27 cellular contexts compared by ENCODE assay signal in genomic region chr14:69235708-69236107, GRCh38. TPM values are rescaled to one million over a fixed set of nuclear protein-coding genes. Genes with fewer than 3 reads are reported as not detected.
"Had no signal": no experiment of that assay in that cellular context is flagged by ENCODE, and none has a peak within 500 bp of the region (broad histone marks: within the 10 kb centered on the region; RNA-seq: fewer than 3 reads in every experiment).

No MANE protein-coding gene starts in this region.

- H3K4me1 ChIP-seq: neural progenitor cell, parathyroid adenoma, right lobe of liver, suprapubic skin, transverse colon, upper lobe of right lung, uterus had no signal

- H3K27me3 ChIP-seq: dorsolateral prefrontal cortex, gastrocnemius medialis, neural progenitor cell, right lobe of liver, suprapubic skin, transverse colon, upper lobe of right lung, uterus had no signal

- H3K27me3 Mint-ChIP-seq: memory B cell; naive B cell; natural killer cell treated with Interleukin-12 subunit alpha and Interleukin-12 subunit beta and Interleukin-15 and Interleukin-18, amount 100 ng/mL, for 72 hours; progenitor cell of endocrine pancreas; stimulated activated memory B cell treated with anti-CD40 and anti-IgM and Interleukin-4, amounts not matched to agents 10 μg/mL and 1 μg/mL and 100 μg/mL, for 72 hours; stimulated activated naive CD8-positive, alpha-beta T cell treated with anti-CD3 and anti-CD28 coated beads, Interleukin-15, amount 100 ng/mL, for 72 hours had no signal

- H3K27ac ChIP-seq: dorsolateral prefrontal cortex, epithelial cell of prostate, gastrocnemius medialis, neural progenitor cell, parathyroid adenoma, right lobe of liver, suprapubic skin, transverse colon, upper lobe of right lung, uterus had no signal

- H3K27ac Mint-ChIP-seq: memory B cell; natural killer cell treated with Interleukin-12 subunit alpha and Interleukin-12 subunit beta and Interleukin-15 and Interleukin-18, amount 100 ng/mL, for 72 hours; neural progenitor cell; progenitor cell of endocrine pancreas; stimulated activated memory B cell treated with anti-CD40 and anti-IgM and Interleukin-4, amounts not matched to agents 10 μg/mL and 1 μg/mL and 100 μg/mL, for 72 hours had no signal

- H3K4me3 ChIP-seq: dorsolateral prefrontal cortex, gastrocnemius medialis, lung, mucosa of descending colon, neural progenitor cell, right lobe of liver, suprapubic skin, transverse colon, upper lobe of right lung, uterus had no signal

- ATAC-seq: esophagus mucosa; gastrocnemius medialis; left ventricle myocardium superior; mucosa of descending colon; natural killer cell treated with Interleukin-12 subunit alpha and Interleukin-12 subunit beta and Interleukin-15 and Interleukin-18, amount 100 ng/mL, for 72 hours; right lobe of liver; stimulated activated memory B cell treated with anti-CD40 and anti-IgM and Interleukin-4, amounts not matched to agents 10 μg/mL and 1 μg/mL and 100 μg/mL, for 72 hours; stimulated activated naive CD8-positive, alpha-beta T cell treated with anti-CD3 and anti-CD28 coated beads, Interleukin-15, amount 100 ng/mL, for 72 hours; upper lobe of right lung had no signal

- H3K9me3 ChIP-seq: gastrocnemius medialis, mucosa of descending colon, right lobe of liver, suprapubic skin, transverse colon, upper lobe of right lung, uterus had no signal

- H3K36me3 ChIP-seq: neural progenitor cell, uterus had no signal

- H3K9me3 Mint-ChIP-seq: memory B cell; naive B cell; natural killer cell treated with Interleukin-12 subunit alpha and Interleukin-12 subunit beta and Interleukin-15 and Interleukin-18, amount 100 ng/mL, for 72 hours; neural progenitor cell; stimulated activated memory B cell treated with anti-CD40 and anti-IgM and Interleukin-4, amounts not matched to agents 10 μg/mL and 1 μg/mL and 100 μg/mL, for 72 hours; stimulated activated naive CD8-positive, alpha-beta T cell treated with anti-CD3 and anti-CD28 coated beads, Interleukin-15, amount 100 ng/mL, for 72 hours had no signal

- H3K4me1 Mint-ChIP-seq: memory B cell; naive B cell; neural progenitor cell; stimulated activated memory B cell treated with anti-CD40 and anti-IgM and Interleukin-4, amounts not matched to agents 10 μg/mL and 1 μg/mL and 100 μg/mL, for 72 hours had no signal

- DNase-seq: dorsolateral prefrontal cortex; effector CD4-positive, alpha-beta T cell; foreskin fibroblast; gastrocnemius medialis; head of caudate nucleus; left ventricle myocardium superior; mucosa of descending colon; naive B cell; right lobe of liver; small intestine; stimulated activated CD4-positive, alpha-beta T cell treated with anti-CD3 and anti-CD28 coated beads, Interleukin-1b, Interleukin-23, amount 100 ng/mL, for 48 hours; stimulated activated CD4-positive, alpha-beta T cell treated with anti-CD3 and anti-CD28 coated beads, Interleukin-4, amount 100 ng/mL, for 1 hour; stimulated activated naive CD8-positive, alpha-beta T cell treated with anti-CD3 and anti-CD28 coated beads, Interleukin-15, amount 100 ng/mL, for 72 hours; transverse colon; upper lobe of right lung; uterus had no signal

- H3K4me3 Mint-ChIP-seq: memory B cell; naive B cell; natural killer cell treated with Interleukin-12 subunit alpha and Interleukin-12 subunit beta and Interleukin-15 and Interleukin-18, amount 100 ng/mL, for 72 hours; neural progenitor cell; stimulated activated memory B cell treated with anti-CD40 and anti-IgM and Interleukin-4, amounts not matched to agents 10 μg/mL and 1 μg/mL and 100 μg/mL, for 72 hours; stimulated activated naive CD8-positive, alpha-beta T cell treated with anti-CD3 and anti-CD28 coated beads, Interleukin-15, amount 100 ng/mL, for 72 hours had no signal

RNA-seq across cellular contexts. Expression of gene GALNT16, which starts 24.2 kb away (rescaled TPM):
- polyA plus RNA-seq: keratinocyte had no signal
